Comparison of ENCODE assay signal across 10 cellular contexts in the genomic region with DNA sequence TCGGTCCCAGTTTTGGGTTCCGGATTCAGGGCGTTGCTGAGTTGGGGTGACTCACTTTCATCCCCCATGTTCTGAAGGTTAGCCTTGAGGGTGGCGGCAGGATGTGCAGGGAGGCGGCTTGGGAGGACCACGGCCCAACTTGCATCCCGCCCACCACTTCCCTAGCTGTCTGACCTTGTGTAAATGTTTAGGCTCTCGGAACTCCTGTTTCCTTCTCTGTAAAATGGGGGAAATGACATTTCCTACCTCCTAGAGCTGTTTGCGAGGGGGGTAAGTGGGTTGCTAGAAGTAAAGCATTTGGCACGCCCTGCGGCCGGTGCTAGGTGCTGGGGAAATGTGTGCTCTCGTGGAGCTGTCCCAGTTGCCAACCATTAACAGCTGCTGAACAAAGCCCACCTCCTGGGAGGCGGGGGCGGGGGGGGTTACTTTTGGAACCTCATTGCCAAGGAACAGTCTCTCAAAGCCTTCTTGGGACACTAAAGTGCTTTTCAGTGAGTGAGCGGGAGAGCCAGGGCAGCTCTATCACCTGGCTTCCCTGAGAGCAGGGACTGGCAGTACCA. TPM values are rescaled to one million over a fixed set of nuclear protein-coding genes. Genes with fewer than 3 reads are reported as not detected.
A peak's percentile ranks its signal among the peaks of the same experiment; 100 is the strongest.
DNase-seq lines count a peak whose midpoint lies in the region; TF ChIP-seq lines count a peak whose summit lies in the region.
"Had no signal": no experiment of that assay in that cellular context is flagged by ENCODE, and none has a peak within 500 bp of the region (broad histone marks: within the 10 kb centered on the region; RNA-seq: fewer than 3 reads in every experiment).

No MANE protein-coding gene starts in this region.

- no peak for TF ChIP-seq CTCF in tibial nerve (IDR thresholded peaks at IDR 0.05)

- H3K36me3 ChIP-seq in mesendoderm (ENCODE audit: control insufficient read depth, insufficient read depth, low read length), result peaks cover 4% of the 10 kb centered on the region
- peaks cover 0 to 37% (median 19%) of the 10 kb centered on the region in 3 donors for H3K36me3 ChIP-seq in tibial nerve

- no peaks in the 10 kb centered on the region for H3K27me3 ChIP-seq in mesendoderm (ENCODE audit: insufficient read depth, low read length, poor library complexity)
- H3K27me3 ChIP-seq in tibial nerve, result no peaks in the 10 kb centered on the region

- peaks cover 25% of the 10 kb centered on the region for H3K79me1 ChIP-seq in mesendoderm (ENCODE audit: low read length)

- H3K9me3 Mint-ChIP-seq in activated CD4-positive, alpha-beta T cell treated with anti-CD3 and anti-CD28 coated beads, Interleukin-2, amount 10 ng/mL, durations not matched to agents 24 days and 14 days, result no peaks in the 10 kb centered on the region

- no peak overlapping the region for H3K9ac ChIP-seq in mesendoderm (ENCODE audit: low read length)

- WGBS in mesendoderm (ENCODE audit: extremely low coverage, insufficient coverage, low lambda C conversion rate), result no CpG with 5 or more reads among the region's 16 CpGs
- WGBS in tibial nerve, 2 donors, result 58 to 61% methylated on average over 14 to 16 of the region's 16 CpGs

- H3K9me3 ChIP-seq in tibial nerve, result no peaks in the 10 kb centered on the region

- H3K79me2 ChIP-seq in mesendoderm (ENCODE audit: control insufficient read depth, insufficient read depth, low read length), result peaks cover 17% of the 10 kb centered on the region

- H4K5ac ChIP-seq in mesendoderm (ENCODE audit: low read length), result no peak overlapping the region

- no peak overlapping the region for H3K4me3 ChIP-seq in mesendoderm (ENCODE audit: low read length)
- peak overlapping the region in 2 of 4 donors; percentile 41 to 52 for H3K4me3 ChIP-seq in tibial nerve
- H3K4me3 ChIP-seq: SK-N-MC had no signal

- H4K8ac ChIP-seq in mesendoderm (ENCODE audit: low read depth, low read length), result no peak overlapping the region

- no peaks in the 10 kb centered on the region for H3K27me3 Mint-ChIP-seq in activated CD4-positive, alpha-beta T cell treated with anti-CD3 and anti-CD28 coated beads, Interleukin-2, amount 10 ng/mL, durations not matched to agents 24 days and 14 days

- peak overlapping the region; percentile 15 for H3K4me3 Mint-ChIP-seq in activated CD4-positive, alpha-beta T cell treated with anti-CD3 and anti-CD28 coated beads, Interleukin-2, amount 10 ng/mL, durations not matched to agents 24 days and 14 days

- no peak for TF ChIP-seq POLR2A in tibial nerve (IDR thresholded peaks at IDR 0.05)

- no peak overlapping the region for H3K4ac ChIP-seq in mesendoderm (ENCODE audit: low read depth, low read length)

- H3K18ac ChIP-seq in mesendoderm (ENCODE audit: low read length), result no peak overlapping the region

- TF ChIP-seq EP300 in tibial nerve (IDR thresholded peaks at IDR 0.05), result no peak

- H3K4me1 Mint-ChIP-seq in activated CD4-positive, alpha-beta T cell treated with anti-CD3 and anti-CD28 coated beads, Interleukin-2, amount 10 ng/mL, durations not matched to agents 24 days and 14 days, result peaks cover 44% of the 10 kb centered on the region

- no peak overlapping the region for H3K23ac ChIP-seq in mesendoderm (ENCODE audit: low read length)

- no peak overlapping the region for H2BK15ac ChIP-seq in mesendoderm (replicated peaks; ENCODE audit: low read depth)

- intact Hi-C loops in activated CD4-positive, alpha-beta T cell treated with anti-CD3 and anti-CD28 coated beads, Interleukin-2, amount 10 ng/mL, durations not matched to agents 24 days and 14 days (cut with micrococcal nuclease), result no loop called here

- H3K36me3 Mint-ChIP-seq in activated CD4-positive, alpha-beta T cell treated with anti-CD3 and anti-CD28 coated beads, Interleukin-2, amount 10 ng/mL, durations not matched to agents 24 days and 14 days (ENCODE audit: low read depth), result peaks cover 28% of the 10 kb centered on the region

- H2BK120ac ChIP-seq in mesendoderm (ENCODE audit: low read depth, low read length), result no peak overlapping the region

- H3K27ac ChIP-seq in cingulate gyrus (ENCODE audit: low read depth, low read length) (peak overlapping the region; percentile 93), mesendoderm (ENCODE audit: low read depth, low read length) (no peak overlapping the region), tibial nerve (peak overlapping the region; percentile 83 to 99 (median 92))
- H3K27ac ChIP-seq: SK-N-MC had no signal

- peak overlapping the region; percentile 63 for H3K27ac Mint-ChIP-seq in activated CD4-positive, alpha-beta T cell treated with anti-CD3 and anti-CD28 coated beads, Interleukin-2, amount 10 ng/mL, durations not matched to agents 24 days and 14 days

- H3K56ac ChIP-seq in mesendoderm (ENCODE audit: low read length), result peak overlapping the region; percentile 17

- H3K4me2 ChIP-seq in mesendoderm (ENCODE audit: low read length), result no peak overlapping the region

- H3K4me1 ChIP-seq in mesendoderm (ENCODE audit: control insufficient read depth, low read depth, low read length) (peaks cover 13% of the 10 kb centered on the region), tibial nerve (peaks cover 0 to 65% (median 42%) of the 10 kb centered on the region in 4 donors)

- no peak for DNase-seq in activated CD4-positive, alpha-beta T cell treated with anti-CD3 and anti-CD28 coated beads, Interleukin-2, amount 10 ng/mL, durations not matched to agents 24 days and 14 days
- no peak for DNase-seq in activated CD4-positive, alpha-beta T cell treated with anti-CD3 and anti-CD28 coated beads for 48 hours
- DNase-seq in mesendoderm, result no peak
- DNase-seq in tibial nerve (ENCODE audit: low spot score in 2 of 2), result no peak
- DNase-seq in H4 (ENCODE audit: low spot score), result no peak
- DNase-seq in NCI-H1105 treated with DMSO at 0.1 percent for 48 hours (lab: John Stamatoyannopoulos, UW), result no peak
- no peak for DNase-seq in hepatic stellate cell (ENCODE audit: low spot score)
- DNase-seq: stimulated activated CD4-positive, alpha-beta T cell treated with anti-CD3 and anti-CD28 coated beads, Interleukin-15, amount 100 ng/mL, for 24 hours had no signal

- no peak overlapping the region for H2AK5ac ChIP-seq in mesendoderm (ENCODE audit: low read length)

- no peak overlapping the region for H2BK5ac ChIP-seq in mesendoderm (ENCODE audit: low read length)

RNA-seq across cellular contexts. Expression of a gene that starts 27.5 kb away (rescaled TPM):
- 84.6 and 89.8 TPM in 2 replicates for total RNA-seq in activated CD4-positive, alpha-beta T cell treated with anti-CD3 and anti-CD28 coated beads, Interleukin-2, amount 10 ng/mL, durations not matched to agents 24 days and 14 days
- 52.1 TPM for polyA plus RNA-seq in mesendoderm (2013, experiment 1 of 2)
- 53.5 TPM for polyA plus RNA-seq in mesendoderm (2013, experiment 2 of 2)
- 100 to 1,000 TPM in 1 of 4 donors, 10 to 100 TPM in 3; 68.9 to 180 (median 74.7) TPM for total RNA-seq in tibial nerve
- 25.7 and 37.0 TPM in 2 replicates for total RNA-seq in H4 (2014; rRNA removed; shearing (Covaris generic))

RNA-seq across cellular contexts. Expression of a gene that starts 32.0 kb away (rescaled TPM):
- total RNA-seq in activated CD4-positive, alpha-beta T cell treated with anti-CD3 and anti-CD28 coated beads, Interleukin-2, amount 10 ng/mL, durations not matched to agents 24 days and 14 days, result 12.2 and 14.0 TPM in 2 replicates
- 11.9 TPM for polyA plus RNA-seq in mesendoderm (2013, experiment 1 of 2)
- polyA plus RNA-seq in mesendoderm (2013, experiment 2 of 2), result 12.3 TPM
- total RNA-seq in tibial nerve, result 10 to 100 TPM; 23.4 to 29.7 (median 27.2) TPM
- total RNA-seq in H4 (2014; rRNA removed; shearing (Covaris generic)), result 4.7 and 5.8 TPM in 2 replicates

RNA-seq across cellular contexts. Expression of a gene that starts 32.9 kb away (rescaled TPM):
- total RNA-seq in activated CD4-positive, alpha-beta T cell treated with anti-CD3 and anti-CD28 coated beads, Interleukin-2, amount 10 ng/mL, durations not matched to agents 24 days and 14 days, result 9.6 and 11.1 TPM in 2 replicates
- polyA plus RNA-seq in mesendoderm (2013, experiment 1 of 2), result 5.7 TPM
- polyA plus RNA-seq in mesendoderm (2013, experiment 2 of 2), result 4.9 TPM
- total RNA-seq in tibial nerve, result 10 to 100 TPM in 1 of 4 donors, 1 to 10 TPM in 3; 5.4 to 11.2 (median 8.1) TPM
- total RNA-seq in H4 (2014; rRNA removed; shearing (Covaris generic)), result 6.5 and 12.3 TPM in 2 replicates

RNA-seq across cellular contexts. Expression of a gene that starts 49.2 kb away (rescaled TPM):
- total RNA-seq in activated CD4-positive, alpha-beta T cell treated with anti-CD3 and anti-CD28 coated beads, Interleukin-2, amount 10 ng/mL, durations not matched to agents 24 days and 14 days, result not detected in 2 replicates
- polyA plus RNA-seq in mesendoderm (2013, experiment 1 of 2), result 0.58 TPM
- polyA plus RNA-seq in mesendoderm (2013, experiment 2 of 2), result 0.48 TPM
- not detected for total RNA-seq in tibial nerve
- 0.19 TPM in 1 of 2 replicates, not detected in the other for total RNA-seq in H4 (2014; rRNA removed; shearing (Covaris generic))
